ENCODE assay signal across 17 cellular contexts in the genomic region with DNA sequence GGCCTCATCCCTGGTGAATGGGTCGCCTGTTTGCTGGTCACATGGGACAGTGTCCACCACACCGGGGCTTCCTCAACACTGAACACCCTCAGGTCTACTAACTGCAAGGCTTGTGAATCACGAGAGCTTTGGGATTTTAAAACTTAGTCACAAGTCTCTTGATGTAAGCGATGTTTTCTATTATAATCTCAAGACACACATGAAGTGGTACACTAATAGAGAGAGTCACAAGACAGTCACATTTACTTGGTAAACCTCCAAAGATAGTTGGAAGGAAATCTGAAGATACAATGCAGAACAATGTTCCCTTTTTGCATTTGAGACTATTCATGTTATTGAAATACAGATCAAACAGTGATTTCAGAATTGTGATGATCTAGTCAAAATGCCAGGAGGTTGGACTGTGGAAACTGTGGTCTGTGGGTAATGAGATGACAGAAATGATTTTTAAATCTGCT.
A peak's percentile ranks its signal among the peaks of the same experiment; 100 is the strongest.
DNase-seq lines count a peak whose midpoint lies in the region; ATAC-seq and TF ChIP-seq lines count a peak whose summit lies in the region.
"Had no signal": no experiment of that assay in that cellular context is flagged by ENCODE, and none has a peak within 500 bp of the region (broad histone marks: within the 10 kb centered on the region; RNA-seq: fewer than 3 reads in every experiment).

No MANE protein-coding gene starts in this region.

- TF ChIP-seq CTCF in OCI-LY3 (IDR thresholded peaks at IDR 0.05; ENCODE audit: low read depth, low read length): no peak
- no peak for TF ChIP-seq CTCF in natural killer cell (IDR thresholded peaks at IDR 0.05)

- H3K4me3 Mint-ChIP-seq in T-helper 2 cell treated with Interferon-gamma antibody and Interleukin-4, amounts not matched to agents 5 μg/mL and 100 μg/mL, for 36 hours: no peak overlapping the region
- H3K4me3 Mint-ChIP-seq in stimulated activated memory B cell treated with anti-CD40 and anti-IgM and Interleukin-4, amounts not matched to agents 10 μg/mL and 1 μg/mL and 100 μg/mL, for 72 hours: no peak overlapping the region
- H3K4me3 Mint-ChIP-seq in natural killer cell: no peak overlapping the region
- H3K4me3 Mint-ChIP-seq: activated naive CD4-positive, alpha-beta T cell treated with anti-CD3 and anti-CD28 coated beads for 36 hours; CD14-positive monocyte; nephron had no signal

- H3K27me3 Mint-ChIP-seq in T-helper 2 cell treated with Interferon-gamma antibody and Interleukin-4, amounts not matched to agents 5 μg/mL and 100 μg/mL, for 36 hours (ENCODE audit: low read depth): no peaks in the 10 kb centered on the region
- no peaks in the 10 kb centered on the region for H3K27me3 Mint-ChIP-seq in stimulated activated memory B cell treated with anti-CD40 and anti-IgM and Interleukin-4, amounts not matched to agents 10 μg/mL and 1 μg/mL and 100 μg/mL, for 72 hours
- no peaks in the 10 kb centered on the region for H3K27me3 Mint-ChIP-seq in natural killer cell (ENCODE audit: low read depth in 2 of 2)

- no peak overlapping the region for H3K4me3 ChIP-seq in OCI-LY3 (ENCODE audit: low read length)
- H3K4me3 ChIP-seq: esophagus muscularis mucosa, HAP-1, testis had no signal

- H3K36me3 ChIP-seq in OCI-LY3 (replicated peaks; ENCODE audit: low read depth, low read length): no peaks in the 10 kb centered on the region
- H3K36me3 ChIP-seq: esophagus muscularis mucosa, HAP-1 had no signal

- intact Hi-C loops in natural killer cell (cut with micrococcal nuclease): no loop called here

- no peaks in the 10 kb centered on the region for H3K9me3 ChIP-seq in OCI-LY3 (ENCODE audit: insufficient read depth, low read length)
- H3K9me3 ChIP-seq: esophagus muscularis mucosa, HAP-1, testis had no signal

- H3K4me2 ChIP-seq in OCI-LY3 (ENCODE audit: low read length): no peak overlapping the region

- no peaks in the 10 kb centered on the region for H3K36me3 Mint-ChIP-seq in T-helper 2 cell treated with Interferon-gamma antibody and Interleukin-4, amounts not matched to agents 5 μg/mL and 100 μg/mL, for 36 hours (ENCODE audit: low read depth)
- no peaks in the 10 kb centered on the region for H3K36me3 Mint-ChIP-seq in stimulated activated memory B cell treated with anti-CD40 and anti-IgM and Interleukin-4, amounts not matched to agents 10 μg/mL and 1 μg/mL and 100 μg/mL, for 72 hours
- H3K36me3 Mint-ChIP-seq in natural killer cell: no peaks in the 10 kb centered on the region
- H3K36me3 Mint-ChIP-seq: CD14-positive monocyte had no signal

- peak; percentile 16 for DNase-seq in T-helper 2 cell treated with Interferon-gamma antibody and Interleukin-4, amounts not matched to agents 5 μg/mL and 100 μg/mL, for 36 hours (ENCODE audit: low spot score)
- DNase-seq in foreskin melanocyte: peak; percentile 100
- DNase-seq in natural killer cell: no peak
- DNase-seq in SIG-M5 (lab: John Stamatoyannopoulos, UW): no peak
- DNase-seq in iPS-NIHi11 (ENCODE audit: low spot score): no peak
- DNase-seq: activated CD4-positive, alpha-beta T cell treated with anti-CD3 and anti-CD28 coated beads, Interleukin-2, amount 50 U/mL, for 1 hour; activated naive CD4-positive, alpha-beta T cell treated with anti-CD3 and anti-CD28 coated beads for 36 hours; NCI-H146; NCI-H524; testis had no signal

- 0 out of 2 replicates have a peak overlapping the region, but pooled peaks have one; percentile 31 for H2AFZ ChIP-seq in OCI-LY3 (ENCODE audit: low read depth, low read length)
- H2AFZ ChIP-seq: parathyroid adenoma had no signal

- H4K20me1 ChIP-seq in OCI-LY3 (ENCODE audit: insufficient read depth, low read length): no peaks in the 10 kb centered on the region

- no peaks in the 10 kb centered on the region for H3K79me2 ChIP-seq in OCI-LY3 (ENCODE audit: low read length)
- H3K79me2 ChIP-seq: parathyroid adenoma had no signal

- no peaks in the 10 kb centered on the region for H3K27me3 ChIP-seq in OCI-LY3 (ENCODE audit: low read depth, low read length)
- H3K27me3 ChIP-seq: esophagus muscularis mucosa, testis had no signal

- peaks cover 26% of the 10 kb centered on the region for H3K4me1 ChIP-seq in OCI-LY3 (ENCODE audit: low read length)
- H3K4me1 ChIP-seq: HAP-1, parathyroid adenoma, testis had no signal

- H3K9me3 Mint-ChIP-seq in T-helper 2 cell treated with Interferon-gamma antibody and Interleukin-4, amounts not matched to agents 5 μg/mL and 100 μg/mL, for 36 hours: no peaks in the 10 kb centered on the region
- peaks cover 6% of the 10 kb centered on the region for H3K9me3 Mint-ChIP-seq in stimulated activated memory B cell treated with anti-CD40 and anti-IgM and Interleukin-4, amounts not matched to agents 10 μg/mL and 1 μg/mL and 100 μg/mL, for 72 hours
- H3K9me3 Mint-ChIP-seq in natural killer cell: no peaks in the 10 kb centered on the region
- H3K9me3 Mint-ChIP-seq: nephron had no signal

- ATAC-seq in stimulated activated memory B cell treated with anti-CD40 and anti-IgM and Interleukin-4, amounts not matched to agents 10 μg/mL and 1 μg/mL and 100 μg/mL, for 72 hours: peak; percentile 70
- ATAC-seq in natural killer cell: no peak

- no peak overlapping the region for H3K9ac ChIP-seq in OCI-LY3 (ENCODE audit: low read length)
- H3K9ac ChIP-seq: parathyroid adenoma had no signal

- H3K27ac Mint-ChIP-seq in T-helper 2 cell treated with Interferon-gamma antibody and Interleukin-4, amounts not matched to agents 5 μg/mL and 100 μg/mL, for 36 hours: no peak overlapping the region
- peak overlapping the region; percentile 45 for H3K27ac Mint-ChIP-seq in stimulated activated memory B cell treated with anti-CD40 and anti-IgM and Interleukin-4, amounts not matched to agents 10 μg/mL and 1 μg/mL and 100 μg/mL, for 72 hours
- no peak overlapping the region for H3K27ac Mint-ChIP-seq in natural killer cell
- H3K27ac Mint-ChIP-seq: activated naive CD4-positive, alpha-beta T cell treated with anti-CD3 and anti-CD28 coated beads for 36 hours; nephron had no signal

- no peak overlapping the region for H3K27ac ChIP-seq in OCI-LY3 (ENCODE audit: low read length)
- H3K27ac ChIP-seq: esophagus muscularis mucosa, parathyroid adenoma, testis had no signal

- peaks cover 11% of the 10 kb centered on the region for H3K4me1 Mint-ChIP-seq in T-helper 2 cell treated with Interferon-gamma antibody and Interleukin-4, amounts not matched to agents 5 μg/mL and 100 μg/mL, for 36 hours (ENCODE audit: low read depth)
- peaks cover 32% of the 10 kb centered on the region for H3K4me1 Mint-ChIP-seq in stimulated activated memory B cell treated with anti-CD40 and anti-IgM and Interleukin-4, amounts not matched to agents 10 μg/mL and 1 μg/mL and 100 μg/mL, for 72 hours
- H3K4me1 Mint-ChIP-seq in natural killer cell: peaks cover 5 to 16% of the 10 kb centered on the region in 2 donors
- H3K4me1 Mint-ChIP-seq: CD14-positive monocyte had no signal

Comparison
In these comparisons a context has a peak if more than half of its experiments do, and no peak if none do; other contexts are left out.
1. DNase-seq: peak in T-helper 2 cell treated with Interferon-gamma antibody and Interleukin-4, amounts not matched to agents 5 μg/mL and 100 μg/mL, for 36 hours (single experiment) and foreskin melanocyte (single experiment); none in natural killer cell (single experiment), SIG-M5 (single experiment) and iPS-NIHi11 (single experiment).